ENCODE assay signal across 1 cellular context in the genomic region with DNA sequence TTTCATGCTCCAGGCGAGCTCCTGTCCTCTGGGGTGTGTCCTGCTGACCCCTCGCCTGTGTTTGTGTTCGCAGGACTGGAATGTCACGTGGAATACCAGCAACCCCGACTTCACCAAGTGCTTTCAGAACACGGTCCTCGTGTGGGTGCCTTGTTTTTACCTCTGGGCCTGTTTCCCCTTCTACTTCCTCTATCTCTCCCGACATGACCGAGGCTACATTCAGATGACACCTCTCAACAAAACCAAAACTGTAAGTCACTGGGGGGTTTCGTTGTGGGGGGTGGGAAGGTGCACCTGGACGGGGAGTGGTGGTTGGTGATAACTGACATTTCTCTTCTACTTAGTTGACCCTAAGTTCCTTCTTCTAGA.
A peak's percentile ranks its signal among the peaks of the same experiment; 100 is the strongest.
TF ChIP-seq lines count a peak whose summit lies in the region.

No MANE protein-coding gene starts in this region.

TF ChIP-seq in GM12878, 131 proteins besides CTCF, POLR2A, EP300 and RAD21 (continued from another document):
- TF ChIP-seq CHD2 (IDR thresholded peaks at IDR 0.05; ENCODE audit: borderline replicate concordance, low read depth, low read length) (peak; percentile 64; the same call in 1 of the 2 replicates), CBX3 (IDR thresholded peaks at IDR 0.05; ENCODE audit: borderline replicate concordance, low read depth) (no peak), RBBP5 (conservative IDR thresholded peaks at IDR 0.05) (no peak), SIN3A (IDR thresholded peaks at IDR 0.05; ENCODE audit: low read depth, low read length) (no peak), TAF1 (IDR thresholded peaks at IDR 0.05; ENCODE audit: borderline replicate concordance, low read depth, low read length) (no peak)
